In the genomic region with DNA sequence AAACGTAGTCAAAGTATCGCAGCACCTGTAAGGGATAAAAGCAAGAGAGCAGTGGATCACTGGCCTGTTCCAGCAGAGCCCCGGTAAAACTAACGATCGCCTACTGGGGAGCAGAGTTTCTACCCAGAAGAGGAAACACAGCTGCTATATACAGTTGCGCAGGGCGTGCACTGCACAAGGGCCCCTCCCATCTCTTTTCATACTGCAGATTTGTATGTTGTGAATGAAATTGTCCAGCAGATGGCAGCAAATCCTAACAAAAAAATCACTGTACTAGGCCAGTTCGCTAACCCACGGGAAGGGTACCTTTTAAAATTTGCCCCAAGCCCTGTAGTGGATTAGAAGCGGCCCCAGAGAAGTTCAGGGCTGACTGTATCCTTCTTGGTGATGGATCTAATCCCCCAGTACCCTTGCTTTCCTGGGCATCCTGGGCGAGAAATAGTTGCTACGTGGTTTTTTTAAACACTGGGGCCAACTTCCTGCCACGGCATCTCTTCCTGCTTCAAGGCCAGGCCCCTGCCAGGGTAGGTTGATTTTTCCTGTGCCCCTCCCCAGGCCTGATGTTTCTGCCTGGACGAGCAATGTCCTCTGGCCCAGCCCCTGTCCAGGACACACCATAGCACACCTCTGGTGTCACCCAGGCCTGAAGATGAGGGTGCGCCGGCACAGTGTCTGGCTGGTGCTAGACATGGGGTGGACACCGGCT, we compare ENCODE assay signal across 8 cellular contexts.
DNase-seq lines count a peak whose midpoint lies in the region; ATAC-seq and TF ChIP-seq lines count a peak whose summit lies in the region.

No MANE protein-coding gene starts in this region.

- H3K36me3 ChIP-seq in neutrophil: no peaks in the 10 kb centered on the region
- no peaks in the 10 kb centered on the region for H3K36me3 ChIP-seq in suprapubic skin

- H3K9me3 ChIP-seq in neutrophil: no peaks in the 10 kb centered on the region
- H3K9me3 ChIP-seq in suprapubic skin: no peaks in the 10 kb centered on the region

- in situ Hi-C loops in G401 (cut with HindIII; ENCODE audit: low sequenced_read_pairs): no loop called here

- TF ChIP-seq CTCF in neutrophil (IDR thresholded peaks at IDR 0.05) (peak; percentile 80), suprapubic skin (IDR thresholded peaks at IDR 0.05) (peak; percentile 56 to 80)

- TF ChIP-seq POLR2A in suprapubic skin (IDR thresholded peaks at IDR 0.05): no peak

- peaks cover 0 to 3% of the 10 kb centered on the region in 2 experiments for H3K4me1 ChIP-seq in neutrophil (ENCODE audit: control insufficient read depth in 1 of 2, insufficient read depth in 1 of 2, low read depth in 1 of 2, low read length in 1 of 2)
- H3K4me1 ChIP-seq in suprapubic skin: peaks cover 4% of the 10 kb centered on the region

- DNase-seq in G401 (ENCODE audit: low spot score): peak; percentile 89
- peak in 65 of 76 experiments; percentile 9 to 88 (median 56) for DNase-seq in HUDEP-2 (lab: John Stamatoyannopoulos, UW; ENCODE audit: unreplicated experiment in 76 of 76)
- peak; percentile 75 for DNase-seq in RKO (ENCODE audit: low spot score)
- peak; percentile 63 for DNase-seq in activated T-cell treated with anti-CD3 and anti-CD28 coated beads, Interleukin-2, amount 50 U/mL, for 1 hour
- peak; percentile 90 for DNase-seq in fibroblast of peridontal ligament (ENCODE audit: extremely low read depth)
- no peak for DNase-seq in suprapubic skin (ENCODE audit: low spot score in 2 of 2)

- H3K4me3 ChIP-seq in neutrophil (ENCODE audit: low read depth in 1 of 2, low read length in 1 of 2) (no peak overlapping the region), suprapubic skin (no peak overlapping the region)

- H3K27ac ChIP-seq in neutrophil: no peak overlapping the region
- no peak overlapping the region for H3K27ac ChIP-seq in suprapubic skin

- peaks cover 8% of the 10 kb centered on the region for H3K27me3 ChIP-seq in neutrophil
- H3K27me3 ChIP-seq in suprapubic skin: peaks cover 13% of the 10 kb centered on the region

- TF ChIP-seq EP300 in suprapubic skin (IDR thresholded peaks at IDR 0.05): no peak

- ATAC-seq in HG03439 (IDR thresholded peaks at IDR 0.05; ENCODE audit: unreplicated experiment): no peak

- 46% methylated on average over 14 of the region's 17 CpGs for WGBS in suprapubic skin

Comparison
In these comparisons a context has a peak if more than half of its experiments do, and no peak if none do; other contexts are left out.
1. DNase-seq: peak in G401 (single experiment), HUDEP-2 (65 of 76), RKO (single experiment), activated T-cell treated with anti-CD3 and anti-CD28 coated beads, Interleukin-2, amount 50 U/mL, for 1 hour (single experiment) and fibroblast of peridontal ligament (single experiment); none in suprapubic skin (0 of 2).